8 cellular contexts compared by ENCODE assay signal in the genomic region with DNA sequence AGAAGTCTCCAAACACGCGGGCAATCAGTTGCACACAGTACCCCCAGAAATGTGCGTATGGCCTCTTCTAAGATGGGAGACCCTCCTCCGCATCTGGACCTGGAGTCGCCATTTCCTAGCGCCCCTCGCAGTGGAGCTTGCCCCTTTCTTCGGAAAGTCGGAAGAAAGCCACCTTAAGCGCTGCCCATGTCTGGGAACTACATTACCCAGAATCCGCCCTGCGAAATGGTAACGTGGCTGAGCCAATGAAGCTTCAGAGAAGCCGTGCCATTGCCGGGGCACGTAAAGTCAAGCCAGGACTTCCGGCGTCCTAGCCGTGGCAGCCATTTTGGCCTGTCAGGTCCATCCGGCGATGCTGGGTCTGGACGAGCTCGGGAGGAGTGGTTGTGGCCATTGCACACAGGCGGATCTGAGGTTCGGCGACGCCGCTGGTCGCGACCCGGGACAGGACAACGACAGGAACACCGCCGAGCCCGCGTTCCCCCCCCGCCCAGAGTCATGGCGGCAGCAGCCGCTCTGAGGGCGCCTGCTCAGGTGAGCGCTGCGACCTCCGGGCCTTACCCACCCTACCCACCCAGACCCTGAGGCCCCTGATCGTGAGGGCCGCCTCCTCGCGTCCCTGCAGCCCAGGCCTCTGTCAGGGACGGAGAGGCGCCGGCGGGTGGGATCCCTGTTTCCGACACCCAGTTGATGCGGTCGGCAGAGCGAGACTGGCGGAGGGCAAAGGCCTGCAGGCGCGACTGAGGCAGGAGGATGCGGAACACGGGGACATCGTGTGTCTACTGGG. TPM values are rescaled to one million over a fixed set of nuclear protein-coding genes. Genes with fewer than 3 reads are reported as not detected.
A peak's percentile ranks its signal among the peaks of the same experiment; 100 is the strongest.
DNase-seq lines count a peak whose midpoint lies in the region; ATAC-seq and TF ChIP-seq lines count a peak whose summit lies in the region.

A gene (plus strand): TSS at position 332 of the 787 bp plus-strand sequence. CDS start 167 bp downstream, at position 499.

- peak; percentile 78 for DNase-seq in 8988T
- DNase-seq in NCI-H2196 (lab: John Stamatoyannopoulos, UW; ENCODE audit: unreplicated experiment) = peak; percentile 92
- peak; percentile 76 for DNase-seq in activated B cell treated with CpG ODN at 0.5 μM for 24 hours
- peak; percentile 7 to 96 (median 87) for DNase-seq in caudate nucleus (lab: John Stamatoyannopoulos, UW)
- peak; percentile 96 for DNase-seq in inferior parietal cortex (ENCODE audit: extremely low spot score)
- peak; percentile 72 to 74 for DNase-seq in stimulated activated CD4-positive, alpha-beta T cell treated with anti-CD3 and anti-CD28 coated beads, Interleukin-12 subunit alpha, Interleukin-12 subunit beta, amount 100 ng/mL, for 24 hours (ENCODE audit: low read depth in 2 of 2)

- peaks cover 54% of the 10 kb centered on the region for H3K4me1 Mint-ChIP-seq in activated B cell treated with CpG ODN at 0.5 μM for 24 hours

- no peaks in the 10 kb centered on the region for H3K27me3 Mint-ChIP-seq in activated B cell treated with CpG ODN at 0.5 μM for 24 hours

- ATAC-seq in GM18519 (IDR thresholded peaks at IDR 0.05; ENCODE audit: low FRiP score, unreplicated experiment) (peak; percentile 92), HG03060 (IDR thresholded peaks at IDR 0.05; ENCODE audit: low read depth, unreplicated experiment) (peak; percentile 91), activated B cell treated with CpG ODN at 0.5 μM for 24 hours (ENCODE audit: low read depth) (peak; percentile 98)

- H3K27ac ChIP-seq in caudate nucleus (ENCODE audit: low read depth, low read length) = peak within 1 kb of the TSS; percentile 18

- H3K36me3 Mint-ChIP-seq in activated B cell treated with CpG ODN at 0.5 μM for 24 hours (ENCODE audit: low read depth) = peaks cover 49% of the 10 kb centered on the region

- peak within 1 kb of the TSS; percentile 86 for H3K27ac Mint-ChIP-seq in activated B cell treated with CpG ODN at 0.5 μM for 24 hours

- H3K9me3 Mint-ChIP-seq in activated B cell treated with CpG ODN at 0.5 μM for 24 hours = peaks cover 5% of the 10 kb centered on the region

- intact Hi-C loops in activated B cell treated with CpG ODN at 0.5 μM for 24 hours (cut with micrococcal nuclease) = loop anchor here (1.0 to 2.0 kb wide), 6 partner anchors 23 to 358 kb away; a partner anchor contains a TSS

- POLR2A ChIA-PET in activated B cell treated with CpG ODN at 0.5 μM for 24 hours (lab: Charles Lee) = interaction anchor here (0.5 to 1.7 kb wide), 15 partner anchors 12 to 1366 kb away, joined by 3 to 20 read pairs (median 5); a partner anchor contains a TSS

- no peak for TF ChIP-seq CTCF in activated B cell treated with CpG ODN at 0.5 μM for 24 hours (IDR thresholded peaks at IDR 0.05)

- H3K4me3 Mint-ChIP-seq in activated B cell treated with CpG ODN at 0.5 μM for 24 hours = peak within 1 kb of the TSS; percentile 95

- CTCF ChIA-PET in activated B cell treated with CpG ODN at 0.5 μM for 24 hours (lab: Charles Lee) = no interaction called here

RNA-seq across cellular contexts. Expression of the gene that starts here (rescaled TPM):
- total RNA-seq in activated B cell treated with CpG ODN at 0.5 μM for 24 hours = 29.4 and 33.7 TPM in 2 replicates

Comparison
In these comparisons a context has a peak if more than half of its experiments do, and no peak if none do; other contexts are left out.
1. Peak in every context shown above with its lines: DNase-seq, ATAC-seq and H3K27ac ChIP-seq.